ENCODE assay signal across 26 cellular contexts in genomic region chr4:96969456-96969855, GRCh38.
A peak's percentile ranks its signal among the peaks of the same experiment; 100 is the strongest.
DNase-seq lines count a peak whose midpoint lies in the region; ATAC-seq, FAIRE-seq and TF ChIP-seq lines count a peak whose summit lies in the region.
"Had no signal": no experiment of that assay in that cellular context is flagged by ENCODE, and none has a peak within 500 bp of the region (broad histone marks: within the 10 kb centered on the region; RNA-seq: fewer than 3 reads in every experiment).

No MANE protein-coding gene starts in this region.

- TF ChIP-seq POLR2A in HepG2 (IDR thresholded peaks at IDR 0.05; ENCODE audit: insufficient read depth in 1 of 2, low read depth in 2 of 2, low read length in 2 of 2) (no peak), right lobe of liver (IDR thresholded peaks at IDR 0.05) (no peak), IMR-90 (IDR thresholded peaks at IDR 0.05; ENCODE audit: low read depth, low read length) (no peak), H1 (IDR thresholded peaks at IDR 0.05; ENCODE audit: control extremely low read depth in 1 of 2, low read depth in 2 of 2, low read length in 2 of 2) (no peak)

- TF ChIP-seq CTCF in HepG2 (CRISPR knock-in tag; IDR thresholded peaks at IDR 0.05) (no peak), right lobe of liver (IDR thresholded peaks at IDR 0.05) (no peak), IMR-90 (conservative IDR thresholded peaks at IDR 0.05; ENCODE audit: low read depth, low read length) (no peak), H1 (IDR thresholded peaks at IDR 0.05; ENCODE audit: control extremely low read depth in 1 of 3, insufficient read depth in 1 of 3, low read depth in 1 of 3, low read length in 3 of 3) (no peak)

- H2BK20ac ChIP-seq in IMR-90 (ENCODE audit: low read depth, low read length) (no peak overlapping the region), H1 (ENCODE audit: low read length) (no peak overlapping the region)

- H3K23ac ChIP-seq in IMR-90 (ENCODE audit: low read depth, low read length) (no peak overlapping the region), H1 (ENCODE audit: insufficient read length) (no peak overlapping the region)

- H2BK15ac ChIP-seq in IMR-90 (ENCODE audit: low read depth, low read length) (no peak overlapping the region), H1 (ENCODE audit: low read length) (no peak overlapping the region)

- H3K14ac ChIP-seq in IMR-90 (replicated peaks; ENCODE audit: low read depth, low read length) (no peak overlapping the region), H1 (ENCODE audit: insufficient read length) (no peak overlapping the region)

- no peak for TF ChIP-seq EP300 in HepG2 (IDR thresholded peaks at IDR 0.05; ENCODE audit: low read depth in 2 of 2, low read length in 2 of 2)
- TF ChIP-seq EP300 in HepG2 (CRISPR knock-in tag; IDR thresholded peaks at IDR 0.05; ENCODE audit: borderline replicate concordance) = no peak
- TF ChIP-seq EP300 in H1 (IDR thresholded peaks at IDR 0.05; ENCODE audit: borderline replicate concordance in 1 of 2, low read depth in 2 of 2, low read length in 2 of 2) = no peak

- H2BK120ac ChIP-seq in IMR-90 (ENCODE audit: low read depth, low read length) = no peak overlapping the region
- H2BK120ac ChIP-seq in H1 (replicated peaks; ENCODE audit: low read depth, low read length) = no peak overlapping the region

- H4K5ac ChIP-seq in IMR-90 (ENCODE audit: low read depth, low read length) = no peak overlapping the region
- no peak overlapping the region for H4K5ac ChIP-seq in H1 (ENCODE audit: insufficient read length, low read depth, low read length)

- no peak overlapping the region for H3K27ac ChIP-seq in HepG2 (ENCODE audit: extremely low read length, insufficient read depth, low read length)
- H3K27ac ChIP-seq in right lobe of liver = no peak overlapping the region
- H3K27ac ChIP-seq in IMR-90 (ENCODE audit: insufficient read depth, low read length) = no peak overlapping the region
- no peak overlapping the region for H3K27ac ChIP-seq in H1 (ENCODE audit: low read depth, low read length)
- H3K27ac ChIP-seq: 22Rv1, BLaER1 had no signal

- in situ Hi-C loops in HepG2 (cut with HindIII; ENCODE audit: extremely low pct_ligation_motif_present, low pct_unique_long_range_greater_than_20kb) (no loop called here), IMR-90 (cut with MboI; ENCODE audit: low sequenced_read_pairs) (no loop called here)

- H3K9ac ChIP-seq in HepG2 (ENCODE audit: insufficient read depth, low read depth, low read length) (no peak overlapping the region), IMR-90 (ENCODE audit: low read depth, low read length) (no peak overlapping the region), H1 (replicated peaks in 1 of 4; ENCODE audit: extremely low read depth in 1 of 4, low read depth in 3 of 4, low read length in 3 of 4) (no peak overlapping the region)
- H3K9ac ChIP-seq: BLaER1 had no signal

- dilution Hi-C loops in IMR-90 (cut with HindIII; ENCODE audit: low sequenced_read_pairs, unreplicated experiment) = no loop called here

- intact Hi-C loops in HepG2 (cut with micrococcal nuclease; ENCODE audit: unreplicated experiment) (no loop called here), right lobe of liver (cut with DNase I) (no loop called here), IMR-90 (cut with micrococcal nuclease) (no loop called here)

- no peak overlapping the region for H2AFZ ChIP-seq in HepG2 (ENCODE audit: low read length)
- H2AFZ ChIP-seq in IMR-90 (replicated peaks; ENCODE audit: low read length, poor library complexity) = no peak overlapping the region
- H2AFZ ChIP-seq in H1 (ENCODE audit: low read length) = no peak overlapping the region

- H2BK5ac ChIP-seq in IMR-90 (ENCODE audit: low read depth, low read length, poor library complexity, severe bottlenecking) (no peak overlapping the region), H1 (ENCODE audit: low read depth, low read length) (no peak overlapping the region)

- no peaks in the 10 kb centered on the region for H3K79me2 ChIP-seq in HepG2 (ENCODE audit: insufficient read depth, low read length)
- no peaks in the 10 kb centered on the region for H3K79me2 ChIP-seq in H1 (ENCODE audit: control insufficient read depth in 1 of 2, insufficient read depth in 2 of 2, low read length in 2 of 2)

- H3K56ac ChIP-seq in IMR-90 (ENCODE audit: extremely low read depth, insufficient read depth, low read length) (no peak overlapping the region), H1 (replicated peaks; ENCODE audit: insufficient read length, low read depth, low read length) (no peak overlapping the region)

- H3K4me2 ChIP-seq in HepG2 (ENCODE audit: low read depth, low read length) (no peak overlapping the region), IMR-90 (ENCODE audit: low read depth, low read length) (no peak overlapping the region), H1 (ENCODE audit: insufficient read depth in 1 of 2, low read depth in 2 of 2, low read length in 2 of 2) (no peak overlapping the region)
- H3K4me2 ChIP-seq: BLaER1 had no signal

- BruUV-seq in HepG2 (replicated peaks; lab: Mats Ljungman, UMichigan) (no TSS peak), IMR-90 (replicated peaks; lab: Mats Ljungman, UMichigan) (no TSS peak)

- no peak overlapping the region for H3K18ac ChIP-seq in IMR-90 (ENCODE audit: low read depth, low read length)
- no peak overlapping the region for H3K18ac ChIP-seq in H1 (ENCODE audit: extremely low read depth, low read length)

- TF ChIP-seq RAD21 in HepG2 (CRISPR knock-in tag; IDR thresholded peaks at IDR 0.05) = no peak
- TF ChIP-seq RAD21 in IMR-90 (IDR thresholded peaks at IDR 0.05; ENCODE audit: low read length) = no peak
- no peak for TF ChIP-seq RAD21 in H1 (IDR thresholded peaks at IDR 0.05 in 1 of 2, conservative IDR thresholded peaks at IDR 0.05 in 1 of 2; ENCODE audit: low read depth in 2 of 2, low read length in 2 of 2)

- H3K9me1 ChIP-seq in IMR-90 (ENCODE audit: insufficient read depth, low read length) = no peaks in the 10 kb centered on the region

- no peaks in the 10 kb centered on the region for H3K36me3 ChIP-seq in HepG2 (replicated peaks in 1 of 2; ENCODE audit: control insufficient read depth in 1 of 2, insufficient read depth in 2 of 2, low read length in 2 of 2)
- H3K36me3 ChIP-seq in right lobe of liver = no peaks in the 10 kb centered on the region
- no peaks in the 10 kb centered on the region for H3K36me3 ChIP-seq in IMR-90 (ENCODE audit: control insufficient read depth, insufficient read depth, low read length)
- H3K36me3 ChIP-seq in H1 (ENCODE audit: control insufficient read depth in 2 of 4, insufficient read depth in 4 of 4, low read length in 3 of 4) = no peaks in the 10 kb centered on the region
- H3K36me3 ChIP-seq: BE2C, BLaER1 had no signal

- H3K4me3 ChIP-seq in HepG2 (replicated peaks in 1 of 3; ENCODE audit: insufficient read depth in 1 of 3, low read depth in 2 of 3, low read length in 3 of 3) = no peak overlapping the region
- H3K4me3 ChIP-seq in right lobe of liver = no peak overlapping the region
- H3K4me3 ChIP-seq in IMR-90 (ENCODE audit: insufficient read depth, low read depth, low read length) = no peak overlapping the region
- H3K4me3 ChIP-seq in H1 (ENCODE audit: extremely low read depth in 1 of 4, insufficient read depth in 2 of 4, low read depth in 3 of 4, low read length in 4 of 4) = no peak overlapping the region
- H3K4me3 ChIP-seq: BLaER1 had no signal

- no peaks in the 10 kb centered on the region for H3K4me1 ChIP-seq in HepG2 (ENCODE audit: insufficient read depth, low read length)
- H3K4me1 ChIP-seq in right lobe of liver = no peaks in the 10 kb centered on the region
- no peaks in the 10 kb centered on the region for H3K4me1 ChIP-seq in IMR-90 (ENCODE audit: control insufficient read depth, insufficient read depth, low read length)
- H3K4me1 ChIP-seq in H1 (replicated peaks in 1 of 4; ENCODE audit: control insufficient read depth in 3 of 4, insufficient read depth in 4 of 4, low read length in 3 of 4) = no peaks in the 10 kb centered on the region
- H3K4me1 ChIP-seq: BE2C, BLaER1 had no signal

- ATAC-seq in HepG2 (no peak), right lobe of liver (no peak), IMR-90 (ENCODE audit: low read depth) (no peak), GM21717 (IDR thresholded peaks at IDR 0.05; ENCODE audit: unreplicated experiment) (no peak)

- H3K9me3 ChIP-seq in HepG2 (ENCODE audit: low read length) = peaks cover 7% of the 10 kb centered on the region
- no peaks in the 10 kb centered on the region for H3K9me3 ChIP-seq in right lobe of liver
- peaks cover 9% of the 10 kb centered on the region for H3K9me3 ChIP-seq in IMR-90 (ENCODE audit: control insufficient read depth, insufficient read depth, low read length)
- H3K9me3 ChIP-seq in H1 (ENCODE audit: insufficient read depth in 2 of 2, low read depth in 1 of 2, low read length in 1 of 2) = no peaks in the 10 kb centered on the region
- H3K9me3 ChIP-seq: BE2C, BLaER1 had no signal

- no peak overlapping the region for H2BK12ac ChIP-seq in H1 (ENCODE audit: low read depth, low read length)

- H2AK5ac ChIP-seq in IMR-90 (ENCODE audit: low read depth, low read length) (no peak overlapping the region), H1 (ENCODE audit: low read depth, low read length) (no peak overlapping the region)

- no peak overlapping the region for H4K91ac ChIP-seq in IMR-90 (ENCODE audit: insufficient read depth, low read depth, low read length)
- no peak overlapping the region for H4K91ac ChIP-seq in H1 (replicated peaks; ENCODE audit: insufficient read length, low read length)

- POLR2A ChIA-PET in HepG2 (lab: Yijun Ruan, JAX) = no interaction called here
- POLR2A ChIA-PET in IMR-90 (lab: Charles Lee; ENCODE audit: unreplicated experiment) = no interaction called here
- POLR2A ChIA-PET in H1 (lab: Charles Lee; ENCODE audit: partially characterized antibody) = no interaction called here

- no peak overlapping the region for H2AK9ac ChIP-seq in IMR-90 (replicated peaks; ENCODE audit: low read depth, low read length, poor library complexity)

- H3K23me2 ChIP-seq in H1 (ENCODE audit: low read depth, low read length) = no peaks in the 10 kb centered on the region

- no peak for DNase-seq in HepG2 (ENCODE audit: low spot score)
- no peak for DNase-seq in right lobe of liver
- DNase-seq in IMR-90 = no peak
- DNase-seq in H1 (ENCODE audit: low read depth in 1 of 2, low spot score in 2 of 2) = no peak
- DNase-seq in NCI-H82 treated with DMSO at 0.1 percent for 48 hours (lab: John Stamatoyannopoulos, UW; ENCODE audit: unreplicated experiment) = no peak
- no peak for DNase-seq in NCI-H2196 treated with DMSO at 0.1 percent for 48 hours (lab: John Stamatoyannopoulos, UW; ENCODE audit: unreplicated experiment)
- DNase-seq: ACHN; BE2C; C1 segment of cervical spinal cord; CD4-positive, alpha-beta memory T cell; CD4-positive, CD25-positive, alpha-beta regulatory T cell; CD8-positive, alpha-beta memory T cell; COR-L47; DMS 273 treated with DMSO at 0.1 percent for 48 hours; DMS153; DMS53; DMS79; DND-41; EL; GF-D8 had no signal

- no peak for FAIRE-seq in HepG2 (lab: Jason Lieb, UNC)
- no peak for FAIRE-seq in H1 (lab: Jason Lieb, UNC)
- peak; percentile 41 for FAIRE-seq in islet of Langerhans (lab: Jason Lieb, UNC)
- FAIRE-seq: GM12891, GM19239 had no signal

- H4K20me1 ChIP-seq in HepG2 (ENCODE audit: insufficient read depth, low read length) = no peaks in the 10 kb centered on the region
- H4K20me1 ChIP-seq in IMR-90 (ENCODE audit: insufficient read depth, low read length) = no peaks in the 10 kb centered on the region
- no peaks in the 10 kb centered on the region for H4K20me1 ChIP-seq in H1 (replicated peaks in 1 of 2; ENCODE audit: control insufficient read depth in 1 of 2, insufficient read depth in 2 of 2, low read length in 2 of 2)
- H4K20me1 ChIP-seq: BLaER1 had no signal

- H3K27me3 ChIP-seq in HepG2 (ENCODE audit: control insufficient read depth in 1 of 2, insufficient read depth in 2 of 2, low read length in 2 of 2) (no peaks in the 10 kb centered on the region), right lobe of liver (no peaks in the 10 kb centered on the region), IMR-90 (ENCODE audit: control insufficient read depth, insufficient read depth, low read length) (no peaks in the 10 kb centered on the region), H1 (replicated peaks in 1 of 4; ENCODE audit: control insufficient read depth in 3 of 4, extremely low read depth in 1 of 4, insufficient read depth in 3 of 4, low read length in 3 of 4) (peaks cover 0 to 1% (median 0%) of the 10 kb centered on the region in 4 experiments; a peak in 1 of 7 replicates)
- H3K27me3 ChIP-seq: BE2C, BLaER1 had no signal

- CTCF ChIA-PET in HepG2 (lab: Yijun Ruan, JAX; ENCODE audit: low intra/inter-chr PET ratio, low total read pairs) = no interaction called here
- CTCF ChIA-PET in IMR-90 (lab: Yijun Ruan, JAX) = no interaction called here
- CTCF ChIA-PET in H1 (lab: Charles Lee; ENCODE audit: partially characterized antibody) = no interaction called here

- 3% methylated on average over 1 of the region's 1 CpG for WGBS in HepG2 (ENCODE audit: low lambda C conversion rate)
- WGBS in right lobe of liver (ENCODE audit: insufficient coverage, low coverage, low lambda C conversion rate, missing lambda C conversion rate) = 50% methylated on average over 1 of the region's 1 CpG
- WGBS in IMR-90 (ENCODE audit: extremely low coverage in 2 of 2, insufficient read length in 1 of 2), 2 experiments = no CpG with 5 or more reads among the region's 1 CpG
- 86% methylated on average over 1 of the region's 1 CpG; no CpG with 5 or more reads in 1 of the 2 experiments for WGBS in H1 (ENCODE audit: extremely low coverage in 1 of 2, insufficient coverage in 1 of 2, insufficient read length in 1 of 2, insufficient replicate concordance in 2 of 2, low coverage in 1 of 2, low lambda C conversion rate in 2 of 2, missing lambda C conversion rate in 1 of 2), 2 experiments

- H4K8ac ChIP-seq in IMR-90 (ENCODE audit: low read depth in 2 of 2, low read length in 2 of 2) = no peak overlapping the region
- H4K8ac ChIP-seq in H1 (ENCODE audit: extremely low read depth, insufficient read depth, low read length) = no peak overlapping the region

- H3K79me1 ChIP-seq in IMR-90 (ENCODE audit: low read depth in 1 of 2, low read length in 2 of 2) (no peaks in the 10 kb centered on the region), H1 (ENCODE audit: low read depth, low read length) (no peaks in the 10 kb centered on the region)

- H3K4ac ChIP-seq in IMR-90 (ENCODE audit: low read depth, low read length) (no peak overlapping the region), H1 (replicated peaks; ENCODE audit: insufficient read length, low read depth, low read length) (no peak overlapping the region)

Comparison
In these comparisons a context has a peak if more than half of its experiments do, and no peak if none do; other contexts are left out.
1. Of the 41 proteins assayed by ChIP-seq in both HepG2 and H1: peak only in HepG2: none; only in H1: none; in both: MAFK; in neither: 40.